1 cellular context compared by ENCODE assay signal in genomic region chr11:125210112-125210511, GRCh38.
A peak's percentile ranks its signal among the peaks of the same experiment; 100 is the strongest.
TF ChIP-seq lines count a peak whose summit lies in the region.

No MANE protein-coding gene starts in this region.

TF ChIP-seq in H1, 55 proteins besides CTCF, POLR2A, EP300 and RAD21:
- TF ChIP-seq SAP30 (IDR thresholded peaks at IDR 0.05; ENCODE audit: insufficient read depth, insufficient replicate concordance, low read length) (no peak), MAX (IDR thresholded peaks at IDR 0.05) (no peak), TEAD4 (IDR thresholded peaks at IDR 0.05; ENCODE audit: low read depth, low read length) (peak; percentile 75)
TF ChIP-seq in H1: peak in this region for 1.
